ENCODE assay signal across 13 cellular contexts in the genomic region with DNA sequence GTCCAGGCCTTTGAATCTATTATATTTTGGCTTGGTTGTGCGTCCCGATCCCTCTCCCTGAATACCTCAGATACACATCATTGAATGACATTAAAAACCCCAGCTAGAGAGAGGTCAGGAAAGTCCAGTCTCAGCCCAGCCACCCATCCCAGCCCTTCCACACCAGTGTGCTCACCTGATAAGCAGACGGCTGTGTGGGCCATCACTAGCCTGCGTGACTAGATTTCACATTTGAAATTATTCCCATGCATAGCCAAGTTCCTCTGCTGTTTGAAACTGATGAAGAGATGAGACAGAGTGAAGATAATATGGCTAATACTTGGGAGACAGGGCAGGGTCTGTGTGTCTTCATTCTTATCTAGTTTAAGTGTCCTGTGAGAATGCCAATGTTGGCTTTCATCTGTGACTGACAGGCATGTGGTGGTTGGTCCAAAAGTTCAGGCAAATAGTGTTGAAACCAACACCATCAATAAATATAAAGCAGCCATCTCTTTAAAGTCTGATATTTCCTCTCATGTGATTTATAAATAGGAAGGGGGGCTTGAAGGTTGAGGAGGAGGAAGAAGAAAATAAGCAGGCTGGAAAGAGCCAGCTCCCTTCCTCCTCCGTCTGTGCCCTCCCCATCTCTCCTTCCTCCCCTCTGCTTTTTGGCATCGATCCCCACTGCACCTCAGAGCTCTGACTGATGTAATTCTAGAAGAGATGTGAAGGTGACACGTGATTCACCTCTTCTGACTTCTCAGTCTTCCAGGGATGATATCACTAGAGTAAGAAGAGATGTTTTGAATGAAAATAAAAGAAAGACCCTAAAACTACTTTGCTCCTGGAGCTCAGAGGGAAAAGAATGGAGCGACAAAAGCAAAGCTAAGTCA. TPM values are rescaled to one million over a fixed set of nuclear protein-coding genes. Genes with fewer than 3 reads are reported as not detected.
A peak's percentile ranks its signal among the peaks of the same experiment; 100 is the strongest.
DNase-seq lines count a peak whose midpoint lies in the region; ATAC-seq, FAIRE-seq and TF ChIP-seq lines count a peak whose summit lies in the region.
"Had no signal": no experiment of that assay in that cellular context is flagged by ENCODE, and none has a peak within 500 bp of the region (broad histone marks: within the 10 kb centered on the region; RNA-seq: fewer than 3 reads in every experiment).

No MANE protein-coding gene starts in this region.

- H3K4me2 ChIP-seq in astrocyte (ENCODE audit: low read length) (no peak overlapping the region), osteoblast (ENCODE audit: insufficient read depth, low read length) (no peak overlapping the region)

- no peak overlapping the region for H3K4me3 ChIP-seq in MG63
- no peak overlapping the region for H3K4me3 ChIP-seq in astrocyte (ENCODE audit: insufficient read depth, low read depth, low read length)
- no peak overlapping the region for H3K4me3 ChIP-seq in osteoblast (ENCODE audit: insufficient read depth, low read length)

- H3K9me3 ChIP-seq in MG63 (no peaks in the 10 kb centered on the region), astrocyte (ENCODE audit: insufficient read depth, low read depth, low read length) (no peaks in the 10 kb centered on the region), osteoblast (ENCODE audit: low read depth, low read length) (no peaks in the 10 kb centered on the region)

- H3K4me3 Mint-ChIP-seq in astrocyte (ENCODE audit: unreplicated experiment) (no peak overlapping the region), CD14-positive monocyte (no peak overlapping the region)
- H3K4me3 Mint-ChIP-seq: activated naive CD4-positive, alpha-beta T cell treated with anti-CD3 and anti-CD28 coated beads, Interleukin-2, amount 10 ng/mL, durations not matched to agents 7 days and 5 days had no signal

- H3K36me3 Mint-ChIP-seq in astrocyte (ENCODE audit: low read depth, unreplicated experiment) (no peaks in the 10 kb centered on the region), CD14-positive monocyte (peaks cover 0 to 10% of the 10 kb centered on the region in 2 donors)

- H3K9ac ChIP-seq in astrocyte (ENCODE audit: low read length): no peak overlapping the region

- H3K27me3 Mint-ChIP-seq in astrocyte (ENCODE audit: low read depth, unreplicated experiment): peaks cover 17% of the 10 kb centered on the region
- H3K27me3 Mint-ChIP-seq in CD14-positive monocyte (ENCODE audit: low read depth in 3 of 3): peaks cover 2 to 5% (median 3%) of the 10 kb centered on the region in 3 donors

- H3K9me3 Mint-ChIP-seq in astrocyte (ENCODE audit: unreplicated experiment) (no peaks in the 10 kb centered on the region), CD14-positive monocyte (peaks cover 0 to 6% (median 4%) of the 10 kb centered on the region in 7 donors)
- H3K9me3 Mint-ChIP-seq: activated naive CD4-positive, alpha-beta T cell treated with anti-CD3 and anti-CD28 coated beads, Interleukin-2, amount 10 ng/mL, durations not matched to agents 7 days and 5 days had no signal

- H3K27ac Mint-ChIP-seq in astrocyte (ENCODE audit: unreplicated experiment) (peak overlapping the region; percentile 59), CD14-positive monocyte (no peak overlapping the region)
- H3K27ac Mint-ChIP-seq: activated naive CD4-positive, alpha-beta T cell treated with anti-CD3 and anti-CD28 coated beads, Interleukin-2, amount 10 ng/mL, durations not matched to agents 7 days and 5 days had no signal

- H3K4me1 Mint-ChIP-seq in astrocyte (ENCODE audit: low read depth, unreplicated experiment) (peaks cover 23% of the 10 kb centered on the region), CD14-positive monocyte (peaks cover 33% of the 10 kb centered on the region)

- peaks cover 39% of the 10 kb centered on the region for H3K4me1 ChIP-seq in astrocyte (ENCODE audit: insufficient read depth, low read length)
- H3K4me1 ChIP-seq in osteoblast (ENCODE audit: insufficient read depth, low read length): peaks cover 23% of the 10 kb centered on the region

- ATAC-seq in HG03565 (IDR thresholded peaks at IDR 0.05; ENCODE audit: unreplicated experiment) (no peak), GM21619 (IDR thresholded peaks at IDR 0.05; ENCODE audit: unreplicated experiment) (no peak)

- peaks cover 41% of the 10 kb centered on the region for H4K20me1 ChIP-seq in astrocyte (ENCODE audit: insufficient read depth, low read length)
- H4K20me1 ChIP-seq in osteoblast (ENCODE audit: insufficient read depth, low read length): peaks cover 24% of the 10 kb centered on the region

- H3K79me2 ChIP-seq in astrocyte (ENCODE audit: insufficient read depth, low read length) (peaks cover 34% of the 10 kb centered on the region), osteoblast (ENCODE audit: insufficient read depth, low read length) (peaks cover 14% of the 10 kb centered on the region)

- H3K27ac ChIP-seq in astrocyte (ENCODE audit: low read depth, low read length) (no peak overlapping the region), osteoblast (ENCODE audit: low read depth, low read length) (no peak overlapping the region)

- no peak overlapping the region for H2AFZ ChIP-seq in astrocyte (ENCODE audit: low read depth, low read length)
- no peak overlapping the region for H2AFZ ChIP-seq in osteoblast (ENCODE audit: low read length)

- TF ChIP-seq CTCF in astrocyte (IDR thresholded peaks at IDR 0.05; ENCODE audit: insufficient read depth, low read depth, low read length) (no peak), osteoblast (IDR thresholded peaks at IDR 0.05; ENCODE audit: extremely low read depth, low read depth, low read length) (no peak), CD14-positive monocyte (IDR thresholded peaks at IDR 0.05) (no peak)

- DNase-seq in DMS79 treated with DMSO at 0.1 percent for 48 hours (lab: John Stamatoyannopoulos, UW) (peak; percentile 93), MG63 (peak; percentile 37), astrocyte (ENCODE audit: low read depth) (no peak), osteoblast (ENCODE audit: insufficient read length, low spot score, missing footprints) (peak; percentile 53), CD14-positive monocyte (ENCODE audit: low spot score) (no peak), hepatic stellate cell (ENCODE audit: low spot score) (no peak)
- DNase-seq: activated CD4-positive, alpha-beta T cell treated with anti-CD3 and anti-CD28 coated beads for 1 hour; activated naive CD4-positive, alpha-beta T cell treated with anti-CD3 and anti-CD28 coated beads, Interleukin-2, amount 10 ng/mL, durations not matched to agents 7 days and 5 days; erythroblast; stimulated activated CD4-positive, alpha-beta T cell treated with anti-CD3 and anti-CD28 coated beads, Interleukin-12 subunit alpha, Interleukin-12 subunit beta, amount 100 ng/mL, for 4 hours had no signal

- H3K27me3 ChIP-seq in MG63 (no peaks in the 10 kb centered on the region), astrocyte (ENCODE audit: insufficient read depth, low read length) (no peaks in the 10 kb centered on the region), osteoblast (ENCODE audit: insufficient read depth, low read length) (no peaks in the 10 kb centered on the region)

- intact Hi-C loops in CD14-positive monocyte (cut with micrococcal nuclease): no loop called here

- no peak for FAIRE-seq in astrocyte (lab: Jason Lieb, UNC)
- FAIRE-seq: RCC 7860 had no signal

- H3K36me3 ChIP-seq in MG63: peaks cover 34% of the 10 kb centered on the region
- no peaks in the 10 kb centered on the region for H3K36me3 ChIP-seq in astrocyte (ENCODE audit: insufficient read depth, low read length)
- H3K36me3 ChIP-seq in osteoblast (ENCODE audit: insufficient read depth, low read length): no peaks in the 10 kb centered on the region

RNA-seq across cellular contexts. Expression of a gene that starts 5.1 kb away (rescaled TPM):
- 32.4 and 40.0 TPM in 2 replicates for total RNA-seq in MG63 (2014; rRNA removed; shearing (Covaris generic); ENCODE audit: low replicate concordance)
- total RNA-seq in astrocyte (6.0 and 7.6 TPM in 2 replicates), osteoblast (14.7 and 17.0 TPM in 2 replicates)
- polyA plus RNA-seq in CD14-positive monocyte: 1 to 10 TPM; 6.6 to 9.8 TPM

RNA-seq across cellular contexts. Expression of a gene that starts 18.7 kb away (rescaled TPM):
- 58.4 and 77.5 TPM in 2 replicates for total RNA-seq in MG63 (2014; rRNA removed; shearing (Covaris generic); ENCODE audit: low replicate concordance)
- total RNA-seq in astrocyte (32.3 and 38.4 TPM in 2 replicates), osteoblast (40.9 and 41.5 TPM in 2 replicates)
- polyA plus RNA-seq in CD14-positive monocyte: 1 to 10 TPM; 6.7 to 9.9 TPM

RNA-seq across cellular contexts. Expression of a gene that starts 57.5 kb away (rescaled TPM):
- 15.4 and 40.9 TPM in 2 replicates for total RNA-seq in MG63 (2014; rRNA removed; shearing (Covaris generic); ENCODE audit: low replicate concordance)
- total RNA-seq in astrocyte (9.8 and 10.5 TPM in 2 replicates), osteoblast (18.8 and 20.3 TPM in 2 replicates)
- polyA plus RNA-seq in CD14-positive monocyte: not detected

Comparison
In these comparisons a context has a peak if more than half of its experiments do, and no peak if none do; other contexts are left out.
1. DNase-seq: peak in DMS79 treated with DMSO at 0.1 percent for 48 hours (single experiment), MG63 (single experiment) and osteoblast (single experiment); none in astrocyte (single experiment), CD14-positive monocyte (single experiment) and hepatic stellate cell (single experiment).